ENCODE assay signal across 1 cellular context in genomic region chr3:139310474-139310933, GRCh38.
TF ChIP-seq lines count a peak whose summit lies in the region.

No MANE protein-coding gene starts in this region.

TF ChIP-seq in K562, 482 proteins besides CTCF, POLR2A, EP300 and RAD21 (continued from another document):
- TF ChIP-seq CHD7 (IDR thresholded peaks at IDR 0.05; ENCODE audit: low read depth, low read length) (no peak), CCAR2 (IDR thresholded peaks at IDR 0.05; ENCODE audit: low read depth, low read length) (no peak), ZNF444 (CRISPR knock-in tag; IDR thresholded peaks at IDR 0.05) (no peak), SMARCE1 (IDR thresholded peaks at IDR 0.05) (no peak), DIDO1 (tag; IDR thresholded peaks at IDR 0.05; ENCODE audit: low read depth) (no peak), ATF7 (IDR thresholded peaks at IDR 0.05) (no peak)
